ENCODE assay signal across 8 cellular contexts in genomic region chr21:33916200-33916567, GRCh38. TPM values are rescaled to one million over a fixed set of nuclear protein-coding genes. Genes with fewer than 3 reads are reported as not detected.
DNase-seq lines count a peak whose midpoint lies in the region; ATAC-seq, FAIRE-seq and TF ChIP-seq lines count a peak whose summit lies in the region.

No MANE protein-coding gene starts in this region.

- DNase-seq in NT2/D1 (ENCODE audit: low read depth, low spot score) = no peak
- DNase-seq in progenitor cell of endocrine pancreas (ENCODE audit: low spot score, unreplicated experiment) = no peak
- DNase-seq in GM19239 (ENCODE audit: insufficient read length, low spot score) = no peak
- DNase-seq in stimulated activated CD4-positive, alpha-beta T cell treated with anti-CD3 and anti-CD28 coated beads, Interleukin-4, amount 100 ng/mL, for 1 hour = no peak
- no peak for DNase-seq in islet precursor cell

- no peaks in the 10 kb centered on the region for H3K27me3 ChIP-seq in NT2/D1 (ENCODE audit: insufficient read depth, insufficient read length)

- H3K4me1 ChIP-seq in NT2/D1 (ENCODE audit: insufficient read depth, insufficient read length) = no peaks in the 10 kb centered on the region

- H3K27ac Mint-ChIP-seq in progenitor cell of endocrine pancreas = peak overlapping the region; percentile 97

- peaks cover 3% of the 10 kb centered on the region for H3K36me3 Mint-ChIP-seq in progenitor cell of endocrine pancreas (ENCODE audit: insufficient read depth)

- no peaks in the 10 kb centered on the region for H3K9me3 ChIP-seq in NT2/D1 (ENCODE audit: insufficient read depth, low read length)

- peak overlapping the region; percentile 96 for H3K4me3 Mint-ChIP-seq in progenitor cell of endocrine pancreas (ENCODE audit: low read depth)

- peaks cover 9% of the 10 kb centered on the region for H3K4me1 Mint-ChIP-seq in progenitor cell of endocrine pancreas (ENCODE audit: low read depth)

- peak overlapping the region; percentile 100 for H3K9ac ChIP-seq in NT2/D1 (ENCODE audit: insufficient read length, low read depth)

- H3K4me3 ChIP-seq in NT2/D1 (ENCODE audit: insufficient read length, low read depth) = peak overlapping the region; percentile 96

- no peaks in the 10 kb centered on the region for H3K27me3 Mint-ChIP-seq in progenitor cell of endocrine pancreas

- peaks cover 36% of the 10 kb centered on the region for H3K36me3 ChIP-seq in NT2/D1 (ENCODE audit: insufficient read depth, insufficient read length, low read length)

- FAIRE-seq in GM19239 (lab: Jason Lieb, UNC) = no peak

- no peak for TF ChIP-seq CTCF in progenitor cell of endocrine pancreas (IDR thresholded peaks at IDR 0.05; ENCODE audit: unreplicated experiment)

- ATAC-seq in GM18498 (IDR thresholded peaks at IDR 0.05; ENCODE audit: unreplicated experiment) (peak; percentile 4), esophagus mucosa (peak; percentile 17), HG03469 (IDR thresholded peaks at IDR 0.05; ENCODE audit: unreplicated experiment) (no peak)

- no peaks in the 10 kb centered on the region for H3K9me3 Mint-ChIP-seq in progenitor cell of endocrine pancreas (ENCODE audit: low read depth)

RNA-seq across cellular contexts. Expression of gene ATP5PO, which starts 0.6 kb away (rescaled TPM):
- total RNA-seq in esophagus mucosa (236 TPM), progenitor cell of endocrine pancreas (191 and 193 TPM in 2 replicates)
